In genomic region chr4:153612878-153613277, GRCh38 we compare ENCODE assay signal across 27 cellular contexts.
"Had no signal": no experiment of that assay in that cellular context is flagged by ENCODE, and none has a peak within 500 bp of the region (broad histone marks: within the 10 kb centered on the region; RNA-seq: fewer than 3 reads in every experiment).

No MANE protein-coding gene starts in this region.

- H3K27ac ChIP-seq: epithelial cell of prostate, esophagus muscularis mucosa, gastrocnemius medialis, heart right ventricle, left ventricle myocardium inferior, lower lobe of right lung, neural progenitor cell, ovary, right atrium auricular region, sigmoid colon, skin epidermis, stomach, thoracic aorta, transverse colon had no signal

- H3K9me3 ChIP-seq: esophagus muscularis mucosa, gastrocnemius medialis, heart right ventricle, left ventricle myocardium inferior, lower lobe of right lung, ovary, right atrium auricular region, sigmoid colon, stomach, thoracic aorta, transverse colon had no signal

- H3K4me2 ChIP-seq: neural progenitor cell had no signal

- H3K9ac ChIP-seq: neural progenitor cell had no signal

- ATAC-seq: effector memory CD8-positive, alpha-beta T cell; gastrocnemius medialis; heart right ventricle; lower lobe of right lung had no signal

- H3K27me3 ChIP-seq: esophagus muscularis mucosa, gastrocnemius medialis, heart right ventricle, neural progenitor cell, ovary, right atrium auricular region, sigmoid colon, stomach, transverse colon had no signal

- H3K4me1 Mint-ChIP-seq: neural progenitor cell had no signal

- H3K4me1 ChIP-seq: esophagus muscularis mucosa, gastrocnemius medialis, heart right ventricle, left ventricle myocardium inferior, neural progenitor cell, right atrium auricular region had no signal

- H3K9me3 Mint-ChIP-seq: effector memory CD8-positive, alpha-beta T cell had no signal

- FAIRE-seq: colon had no signal

- DNase-seq: effector memory CD8-positive, alpha-beta T cell; gastrocnemius medialis; heart right ventricle; hypothalamus; islet precursor cell; left ventricle myocardium inferior; lower lobe of right lung; mesenchymal stem cell; midbrain; naive B cell; nucleus accumbens; ovary; sigmoid colon; stimulated activated CD4-positive, alpha-beta T cell treated with anti-CD3 and anti-CD28 coated beads, Interleukin-2, amount 100 ng/mL, for 24 hours; stimulated activated CD4-positive, alpha-beta T cell treated with anti-CD3 and anti-CD28 coated beads, Interleukin-4, amount 100 ng/mL, for 4 hours; stimulated activated naive CD4-positive, alpha-beta T cell; stomach; substantia nigra; transverse colon had no signal

- H3K4me3 Mint-ChIP-seq: dendritic cell treated with granulocyte-macrophage colony-stimulating factor and Interleukin-4, amounts not matched to agents 40 ng/mL and 50 ng/mL, for 4 days; effector memory CD8-positive, alpha-beta T cell; naive B cell; neural progenitor cell had no signal

- H2AFZ ChIP-seq: neural progenitor cell had no signal

- H3K27me3 Mint-ChIP-seq: dendritic cell treated with granulocyte-macrophage colony-stimulating factor and Interleukin-4, amounts not matched to agents 40 ng/mL and 50 ng/mL, for 4 days; effector memory CD8-positive, alpha-beta T cell; naive B cell had no signal

- H3K27ac Mint-ChIP-seq: neural progenitor cell had no signal

- H3K36me3 ChIP-seq: ovary had no signal

- H3K4me3 ChIP-seq: esophagus muscularis mucosa, gastrocnemius medialis, heart right ventricle, left ventricle myocardium inferior, lower lobe of right lung, neural progenitor cell, ovary, right atrium auricular region, sigmoid colon, skin epidermis, stomach, thoracic aorta, transverse colon had no signal
